22 cellular contexts compared by ENCODE assay signal in the genomic region with DNA sequence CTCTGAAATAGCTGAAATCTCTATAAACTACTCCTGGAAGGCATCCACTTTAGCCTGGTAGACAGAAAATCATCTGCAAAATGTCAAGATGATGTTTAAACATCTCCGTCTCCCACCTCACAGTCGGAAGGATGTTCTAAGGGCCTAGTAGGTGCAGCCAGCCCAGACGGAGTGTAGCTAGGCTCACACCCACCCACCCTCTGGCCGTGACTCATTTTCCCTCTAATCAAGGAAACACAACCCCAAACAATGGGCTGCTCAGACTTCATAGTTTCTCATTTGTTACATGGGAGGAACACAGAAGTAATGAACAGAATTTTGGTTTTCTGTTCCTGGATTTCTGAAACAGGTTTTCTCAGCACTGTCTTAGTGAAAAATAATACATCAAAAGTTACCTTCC.
"Had no signal": no experiment of that assay in that cellular context is flagged by ENCODE, and none has a peak within 500 bp of the region (broad histone marks: within the 10 kb centered on the region; RNA-seq: fewer than 3 reads in every experiment).

No MANE protein-coding gene starts in this region.

- H3K9me3 ChIP-seq: colonic mucosa, lower lobe of right lung, psoas muscle had no signal

- H3K4me3 Mint-ChIP-seq: immature natural killer cell, memory B cell, naive B cell, nephron had no signal

- H3K36me3 ChIP-seq: colonic mucosa, gastroesophageal sphincter, left lung, lower lobe of right lung, spleen, stomach had no signal

- H3K4me3 ChIP-seq: colonic mucosa, gastroesophageal sphincter, left lung, lower lobe of right lung, psoas muscle, spleen, stomach had no signal

- H3K27me3 ChIP-seq: colonic mucosa had no signal

- ATAC-seq: gastroesophageal sphincter, left lung, lower lobe of right lung, psoas muscle, sciatic nerve had no signal

- H3K4me1 Mint-ChIP-seq: immature natural killer cell, memory B cell, naive B cell had no signal

- FAIRE-seq: keratinocyte had no signal

- H3K4me1 ChIP-seq: colonic mucosa, psoas muscle, spleen had no signal

- DNase-seq: colonic mucosa; dermis blood vessel endothelial cell; glutamatergic neuron; immature natural killer cell; left lung; lower lobe of right lung; midbrain; naive B cell; psoas muscle; retina; spleen; stimulated activated CD4-positive, alpha-beta T cell treated with anti-CD3 and anti-CD28 coated beads, Interleukin-15, amount 100 ng/mL, for 24 hours; stimulated activated CD4-positive, alpha-beta T cell treated with anti-CD3 and anti-CD28 coated beads, Interleukin-1b, Interleukin-23, amount 100 ng/mL, for 48 hours; stimulated activated CD4-positive, alpha-beta T cell treated with anti-CD3 and anti-CD28 coated beads, Interleukin-4, amount 100 ng/mL, for 4 hours; stimulated activated naive CD4-positive, alpha-beta T cell; stomach; trophoblast cell had no signal

- H3K27ac ChIP-seq: colonic mucosa, left lung, lower lobe of right lung, psoas muscle, spleen, stomach had no signal

- H3K36me3 Mint-ChIP-seq: immature natural killer cell, memory B cell had no signal

- H3K27ac Mint-ChIP-seq: immature natural killer cell, memory B cell, naive B cell, nephron had no signal
